Comparison of ENCODE assay signal across 1 cellular context in genomic region chr1:61049850-61050540, GRCh38.
TF ChIP-seq lines count a peak whose summit lies in the region.

No MANE protein-coding gene starts in this region.

TF ChIP-seq in K562, 482 proteins besides CTCF, POLR2A, EP300 and RAD21 (continued from another document and continues in another):
- TF ChIP-seq, protein P1, sequence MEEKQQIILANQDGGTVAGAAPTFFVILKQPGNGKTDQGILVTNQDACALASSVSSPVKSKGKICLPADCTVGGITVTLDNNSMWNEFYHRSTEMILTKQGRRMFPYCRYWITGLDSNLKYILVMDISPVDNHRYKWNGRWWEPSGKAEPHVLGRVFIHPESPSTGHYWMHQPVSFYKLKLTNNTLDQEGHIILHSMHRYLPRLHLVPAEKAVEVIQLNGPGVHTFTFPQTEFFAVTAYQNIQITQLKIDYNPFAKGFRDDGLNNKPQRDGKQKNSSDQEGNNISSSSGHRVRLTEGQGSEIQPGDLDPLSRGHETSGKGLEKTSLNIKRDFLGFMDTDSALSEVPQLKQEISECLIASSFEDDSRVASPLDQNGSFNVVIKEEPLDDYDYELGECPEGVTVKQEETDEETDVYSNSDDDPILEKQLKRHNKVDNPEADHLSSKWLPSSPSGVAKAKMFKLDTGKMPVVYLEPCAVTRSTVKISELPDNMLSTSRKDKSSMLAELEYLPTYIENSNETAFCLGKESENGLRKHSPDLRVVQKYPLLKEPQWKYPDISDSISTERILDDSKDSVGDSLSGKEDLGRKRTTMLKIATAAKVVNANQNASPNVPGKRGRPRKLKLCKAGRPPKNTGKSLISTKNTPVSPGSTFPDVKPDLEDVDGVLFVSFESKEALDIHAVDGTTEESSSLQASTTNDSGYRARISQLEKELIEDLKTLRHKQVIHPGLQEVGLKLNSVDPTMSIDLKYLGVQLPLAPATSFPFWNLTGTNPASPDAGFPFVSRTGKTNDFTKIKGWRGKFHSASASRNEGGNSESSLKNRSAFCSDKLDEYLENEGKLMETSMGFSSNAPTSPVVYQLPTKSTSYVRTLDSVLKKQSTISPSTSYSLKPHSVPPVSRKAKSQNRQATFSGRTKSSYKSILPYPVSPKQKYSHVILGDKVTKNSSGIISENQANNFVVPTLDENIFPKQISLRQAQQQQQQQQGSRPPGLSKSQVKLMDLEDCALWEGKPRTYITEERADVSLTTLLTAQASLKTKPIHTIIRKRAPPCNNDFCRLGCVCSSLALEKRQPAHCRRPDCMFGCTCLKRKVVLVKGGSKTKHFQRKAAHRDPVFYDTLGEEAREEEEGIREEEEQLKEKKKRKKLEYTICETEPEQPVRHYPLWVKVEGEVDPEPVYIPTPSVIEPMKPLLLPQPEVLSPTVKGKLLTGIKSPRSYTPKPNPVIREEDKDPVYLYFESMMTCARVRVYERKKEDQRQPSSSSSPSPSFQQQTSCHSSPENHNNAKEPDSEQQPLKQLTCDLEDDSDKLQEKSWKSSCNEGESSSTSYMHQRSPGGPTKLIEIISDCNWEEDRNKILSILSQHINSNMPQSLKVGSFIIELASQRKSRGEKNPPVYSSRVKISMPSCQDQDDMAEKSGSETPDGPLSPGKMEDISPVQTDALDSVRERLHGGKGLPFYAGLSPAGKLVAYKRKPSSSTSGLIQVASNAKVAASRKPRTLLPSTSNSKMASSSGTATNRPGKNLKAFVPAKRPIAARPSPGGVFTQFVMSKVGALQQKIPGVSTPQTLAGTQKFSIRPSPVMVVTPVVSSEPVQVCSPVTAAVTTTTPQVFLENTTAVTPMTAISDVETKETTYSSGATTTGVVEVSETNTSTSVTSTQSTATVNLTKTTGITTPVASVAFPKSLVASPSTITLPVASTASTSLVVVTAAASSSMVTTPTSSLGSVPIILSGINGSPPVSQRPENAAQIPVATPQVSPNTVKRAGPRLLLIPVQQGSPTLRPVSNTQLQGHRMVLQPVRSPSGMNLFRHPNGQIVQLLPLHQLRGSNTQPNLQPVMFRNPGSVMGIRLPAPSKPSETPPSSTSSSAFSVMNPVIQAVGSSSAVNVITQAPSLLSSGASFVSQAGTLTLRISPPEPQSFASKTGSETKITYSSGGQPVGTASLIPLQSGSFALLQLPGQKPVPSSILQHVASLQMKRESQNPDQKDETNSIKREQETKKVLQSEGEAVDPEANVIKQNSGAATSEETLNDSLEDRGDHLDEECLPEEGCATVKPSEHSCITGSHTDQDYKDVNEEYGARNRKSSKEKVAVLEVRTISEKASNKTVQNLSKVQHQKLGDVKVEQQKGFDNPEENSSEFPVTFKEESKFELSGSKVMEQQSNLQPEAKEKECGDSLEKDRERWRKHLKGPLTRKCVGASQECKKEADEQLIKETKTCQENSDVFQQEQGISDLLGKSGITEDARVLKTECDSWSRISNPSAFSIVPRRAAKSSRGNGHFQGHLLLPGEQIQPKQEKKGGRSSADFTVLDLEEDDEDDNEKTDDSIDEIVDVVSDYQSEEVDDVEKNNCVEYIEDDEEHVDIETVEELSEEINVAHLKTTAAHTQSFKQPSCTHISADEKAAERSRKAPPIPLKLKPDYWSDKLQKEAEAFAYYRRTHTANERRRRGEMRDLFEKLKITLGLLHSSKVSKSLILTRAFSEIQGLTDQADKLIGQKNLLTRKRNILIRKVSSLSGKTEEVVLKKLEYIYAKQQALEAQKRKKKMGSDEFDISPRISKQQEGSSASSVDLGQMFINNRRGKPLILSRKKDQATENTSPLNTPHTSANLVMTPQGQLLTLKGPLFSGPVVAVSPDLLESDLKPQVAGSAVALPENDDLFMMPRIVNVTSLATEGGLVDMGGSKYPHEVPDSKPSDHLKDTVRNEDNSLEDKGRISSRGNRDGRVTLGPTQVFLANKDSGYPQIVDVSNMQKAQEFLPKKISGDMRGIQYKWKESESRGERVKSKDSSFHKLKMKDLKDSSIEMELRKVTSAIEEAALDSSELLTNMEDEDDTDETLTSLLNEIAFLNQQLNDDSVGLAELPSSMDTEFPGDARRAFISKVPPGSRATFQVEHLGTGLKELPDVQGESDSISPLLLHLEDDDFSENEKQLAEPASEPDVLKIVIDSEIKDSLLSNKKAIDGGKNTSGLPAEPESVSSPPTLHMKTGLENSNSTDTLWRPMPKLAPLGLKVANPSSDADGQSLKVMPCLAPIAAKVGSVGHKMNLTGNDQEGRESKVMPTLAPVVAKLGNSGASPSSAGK (IDR thresholded peaks at IDR 0.05) = no peak
- no peak for TF ChIP-seq FOXP4 (CRISPR knock-in tag; IDR thresholded peaks at IDR 0.05; ENCODE audit: borderline replicate concordance)
- TF ChIP-seq, protein P2, sequence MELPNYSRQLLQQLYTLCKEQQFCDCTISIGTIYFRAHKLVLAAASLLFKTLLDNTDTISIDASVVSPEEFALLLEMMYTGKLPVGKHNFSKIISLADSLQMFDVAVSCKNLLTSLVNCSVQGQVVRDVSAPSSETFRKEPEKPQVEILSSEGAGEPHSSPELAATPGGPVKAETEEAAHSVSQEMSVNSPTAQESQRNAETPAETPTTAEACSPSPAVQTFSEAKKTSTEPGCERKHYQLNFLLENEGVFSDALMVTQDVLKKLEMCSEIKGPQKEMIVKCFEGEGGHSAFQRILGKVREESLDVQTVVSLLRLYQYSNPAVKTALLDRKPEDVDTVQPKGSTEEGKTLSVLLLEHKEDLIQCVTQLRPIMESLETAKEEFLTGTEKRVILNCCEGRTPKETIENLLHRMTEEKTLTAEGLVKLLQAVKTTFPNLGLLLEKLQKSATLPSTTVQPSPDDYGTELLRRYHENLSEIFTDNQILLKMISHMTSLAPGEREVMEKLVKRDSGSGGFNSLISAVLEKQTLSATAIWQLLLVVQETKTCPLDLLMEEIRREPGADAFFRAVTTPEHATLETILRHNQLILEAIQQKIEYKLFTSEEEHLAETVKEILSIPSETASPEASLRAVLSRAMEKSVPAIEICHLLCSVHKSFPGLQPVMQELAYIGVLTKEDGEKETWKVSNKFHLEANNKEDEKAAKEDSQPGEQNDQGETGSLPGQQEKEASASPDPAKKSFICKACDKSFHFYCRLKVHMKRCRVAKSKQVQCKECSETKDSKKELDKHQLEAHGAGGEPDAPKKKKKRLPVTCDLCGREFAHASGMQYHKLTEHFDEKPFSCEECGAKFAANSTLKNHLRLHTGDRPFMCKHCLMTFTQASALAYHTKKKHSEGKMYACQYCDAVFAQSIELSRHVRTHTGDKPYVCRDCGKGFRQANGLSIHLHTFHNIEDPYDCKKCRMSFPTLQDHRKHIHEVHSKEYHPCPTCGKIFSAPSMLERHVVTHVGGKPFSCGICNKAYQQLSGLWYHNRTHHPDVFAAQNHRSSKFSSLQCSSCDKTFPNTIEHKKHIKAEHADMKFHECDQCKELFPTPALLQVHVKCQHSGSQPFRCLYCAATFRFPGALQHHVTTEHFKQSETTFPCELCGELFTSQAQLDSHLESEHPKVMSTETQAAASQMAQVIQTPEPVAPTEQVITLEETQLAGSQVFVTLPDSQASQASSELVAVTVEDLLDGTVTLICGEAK (IDR thresholded peaks at IDR 0.05) = no peak
- TF ChIP-seq, protein P2 (CRISPR knock-in tag; IDR thresholded peaks at IDR 0.05) = no peak
- TF ChIP-seq MNT (conservative IDR thresholded peaks at IDR 0.05) = peak in 1 of 2 experiments; percentile 51; a peak in 2 of 4 replicates
- TF ChIP-seq ATF3 (IDR thresholded peaks at IDR 0.05) = no peak
- no peak for TF ChIP-seq ATF3 (CRISPR knock-in tag; conservative IDR thresholded peaks at IDR 0.05)
- no peak for TF ChIP-seq CREBBP (IDR thresholded peaks at IDR 0.05; ENCODE audit: low read depth, low read length)
- peak; percentile 59; the same call in 1 of the 2 replicates for TF ChIP-seq ZNF24 (IDR thresholded peaks at IDR 0.05)
- TF ChIP-seq HMG20B (CRISPR knock-in tag; IDR thresholded peaks at IDR 0.05) = no peak
- TF ChIP-seq OTX1 (CRISPR knock-in tag; IDR thresholded peaks at IDR 0.05) = no peak
- TF ChIP-seq RBM17 (IDR thresholded peaks at IDR 0.05; ENCODE audit: borderline replicate concordance, low read depth, low read length) = no peak
- TF ChIP-seq, protein P3, sequence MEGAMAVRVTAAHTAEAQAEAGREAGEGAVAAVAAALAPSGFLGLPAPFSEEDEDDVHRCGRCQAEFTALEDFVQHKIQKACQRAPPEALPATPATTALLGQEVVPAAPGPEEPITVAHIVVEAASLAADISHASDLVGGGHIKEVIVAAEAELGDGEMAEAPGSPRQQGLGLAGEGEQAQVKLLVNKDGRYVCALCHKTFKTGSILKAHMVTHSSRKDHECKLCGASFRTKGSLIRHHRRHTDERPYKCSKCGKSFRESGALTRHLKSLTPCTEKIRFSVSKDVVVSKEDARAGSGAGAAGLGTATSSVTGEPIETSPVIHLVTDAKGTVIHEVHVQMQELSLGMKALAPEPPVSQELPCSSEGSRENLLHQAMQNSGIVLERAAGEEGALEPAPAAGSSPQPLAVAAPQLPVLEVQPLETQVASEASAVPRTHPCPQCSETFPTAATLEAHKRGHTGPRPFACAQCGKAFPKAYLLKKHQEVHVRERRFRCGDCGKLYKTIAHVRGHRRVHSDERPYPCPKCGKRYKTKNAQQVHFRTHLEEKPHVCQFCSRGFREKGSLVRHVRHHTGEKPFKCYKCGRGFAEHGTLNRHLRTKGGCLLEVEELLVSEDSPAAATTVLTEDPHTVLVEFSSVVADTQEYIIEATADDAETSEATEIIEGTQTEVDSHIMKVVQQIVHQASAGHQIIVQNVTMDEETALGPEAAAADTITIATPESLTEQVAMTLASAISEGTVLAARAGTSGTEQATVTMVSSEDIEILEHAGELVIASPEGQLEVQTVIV (CRISPR knock-in tag; IDR thresholded peaks at IDR 0.05; ENCODE audit: borderline replicate concordance) = no peak
- TF ChIP-seq CC2D1A (IDR thresholded peaks at IDR 0.05) = peak; percentile 66
- TF ChIP-seq LCOR (CRISPR knock-in tag; IDR thresholded peaks at IDR 0.05) = peak; percentile 82; the same call in 1 of the 2 replicates
- TF ChIP-seq BHLHE40 (IDR thresholded peaks at IDR 0.05; ENCODE audit: low read length) = no peak; the same call in 1 of the 2 replicates
- TF ChIP-seq ILK (tag; IDR thresholded peaks at IDR 0.05; ENCODE audit: borderline replicate concordance, low read depth) = no peak
- no peak for TF ChIP-seq U2AF1 (optimal IDR thresholded peaks at IDR 0.05; ENCODE audit: low read depth, low read length)
- TF ChIP-seq PHTF2 (CRISPR knock-in tag; IDR thresholded peaks at IDR 0.05) = no peak
- peak; percentile 63 for TF ChIP-seq POLR2AphosphoS5 (IDR thresholded peaks at IDR 0.05; ENCODE audit: control insufficient read depth, insufficient read depth, low read depth, low read length)
- peak; percentile 86; the same call in 1 of the 2 replicates for TF ChIP-seq RBFOX2 (IDR thresholded peaks at IDR 0.05; ENCODE audit: low read depth, low read length)
- peak; percentile 39; the same call in 1 of the 2 replicates for TF ChIP-seq KLF13 (tag; IDR thresholded peaks at IDR 0.05; ENCODE audit: borderline replicate concordance, low read depth)
- no peak for TF ChIP-seq TRIM28 (IDR thresholded peaks at IDR 0.05)
- peak; percentile 38 to 88 for TF ChIP-seq MAZ (CRISPR knock-in tag; conservative IDR thresholded peaks at IDR 0.05 in 1 of 2, IDR thresholded peaks at IDR 0.05 in 1 of 2)
- no peak for TF ChIP-seq GATA2 (CRISPR knock-in tag; IDR thresholded peaks at IDR 0.05)
- no peak for TF ChIP-seq BACH1 (tag; IDR thresholded peaks at IDR 0.05)
- no peak for TF ChIP-seq NFE2 (IDR thresholded peaks at IDR 0.05; ENCODE audit: low read depth)
